ENCODE assay signal across 22 cellular contexts in genomic region chr2:104286806-104287205, GRCh38.
DNase-seq lines count a peak whose midpoint lies in the region; ATAC-seq and TF ChIP-seq lines count a peak whose summit lies in the region.
"Had no signal": no experiment of that assay in that cellular context is flagged by ENCODE, and none has a peak within 500 bp of the region (broad histone marks: within the 10 kb centered on the region; RNA-seq: fewer than 3 reads in every experiment).

No MANE protein-coding gene starts in this region.

- H2BK15ac ChIP-seq in H9 (ENCODE audit: low read depth, low read length): no peak overlapping the region

- H2AFZ ChIP-seq in H9 (ENCODE audit: low read length) (no peak overlapping the region), neuron (ENCODE audit: low read depth, low read length) (peak overlapping the region; percentile 28)

- no peak overlapping the region for H3K9ac ChIP-seq in H9 (ENCODE audit: extremely low read depth, insufficient read length, low read length)

- H3K27me3 ChIP-seq in H9 (ENCODE audit: insufficient read depth, low read length): no peaks in the 10 kb centered on the region
- no peaks in the 10 kb centered on the region for H3K27me3 ChIP-seq in iPS DF 6.9 (ENCODE audit: control insufficient read depth, insufficient read depth, low read length)
- no peaks in the 10 kb centered on the region for H3K27me3 ChIP-seq in neuron (ENCODE audit: insufficient read depth, low read length)
- no peaks in the 10 kb centered on the region for H3K27me3 ChIP-seq in foreskin keratinocyte
- H3K27me3 ChIP-seq: dorsolateral prefrontal cortex, Peyer's patch had no signal

- H2BK5ac ChIP-seq in H9 (ENCODE audit: insufficient read length, low read length): no peak overlapping the region

- WGBS in H9 (ENCODE audit: extremely low coverage, insufficient read length, low lambda C conversion rate): no CpG with 5 or more reads among the region's 4 CpGs
- WGBS in iPS DF 6.9 (ENCODE audit: insufficient coverage, insufficient read length): no CpG with 5 or more reads among the region's 4 CpGs

- H3K4ac ChIP-seq in H9 (ENCODE audit: low read depth, low read length): no peak overlapping the region

- no peak overlapping the region for H3K56ac ChIP-seq in H9 (ENCODE audit: insufficient read length, low read depth, low read length)

- ATAC-seq in foreskin keratinocyte: no peak
- ATAC-seq in GM21360 (IDR thresholded peaks at IDR 0.05; ENCODE audit: unreplicated experiment): no peak
- ATAC-seq: activated naive CD4-positive, alpha-beta T cell treated with anti-CD3 and anti-CD28 coated beads, Interleukin-2, amount 50 U/mL, for 72 hours; left cardiac atrium had no signal

- H3K23ac ChIP-seq in H9 (ENCODE audit: insufficient read length, low read depth, low read length): no peak overlapping the region

- DNase-seq in H9: peak; percentile 54
- peak; percentile 74 for DNase-seq in astrocyte of the hippocampus (ENCODE audit: low read depth, low spot score)
- peak; percentile 5 for DNase-seq in iPS DF 6.9 (ENCODE audit: low read depth, low spot score)
- DNase-seq in SIG-M5 treated with dmso at 0.1 percent for 504 hours (lab: John Stamatoyannopoulos, UW; ENCODE audit: unreplicated experiment): no peak
- no peak for DNase-seq in foreskin keratinocyte
- DNase-seq: activated CD4-positive, alpha-beta T cell treated with anti-CD3 and anti-CD28 coated beads, Interleukin-2, amount 50 U/mL, for 48 hours; activated CD8-positive, alpha-beta memory T cell treated with anti-CD3 and anti-CD28 coated beads, Interleukin-2, amount 50 U/mL, for 4 hours; central memory CD4-positive, alpha-beta T cell; left cardiac atrium; mammary epithelial cell; NCI-H1092 treated with DMSO at 0.1 percent for 48 hours; NCI-H187; NCI-H69; occipital lobe; Peyer's patch; SHP77 treated with DMSO at 0.1 percent for 48 hours; stimulated activated naive CD4-positive, alpha-beta T cell treated with Interleukin-2 at 50 U/mL for 16 hours; SW 1271 had no signal

- H3T11ph ChIP-seq in H9 (ENCODE audit: low read length): no peak overlapping the region

- H3K36me3 Mint-ChIP-seq in H9 (ENCODE audit: insufficient read depth in 1 of 3, low read depth in 3 of 3): no peaks in the 10 kb centered on the region; a peak in 1 of 7 replicates
- H3K36me3 Mint-ChIP-seq: activated naive CD4-positive, alpha-beta T cell treated with anti-CD3 and anti-CD28 coated beads, Interleukin-2, amount 50 U/mL, for 72 hours had no signal

- H4K8ac ChIP-seq in H9 (replicated peaks; ENCODE audit: insufficient read length, low read depth, low read length): no peak overlapping the region

- H3K79me1 ChIP-seq in H9 (ENCODE audit: insufficient read depth, low read depth, low read length, poor library complexity, severe bottlenecking): no peaks in the 10 kb centered on the region

- no peak overlapping the region for H4K5ac ChIP-seq in H9 (ENCODE audit: insufficient read length, low read depth, low read length)

- H3K4me2 ChIP-seq in H9 (ENCODE audit: insufficient read depth, insufficient read length, low read length): no peak overlapping the region

- H3K18ac ChIP-seq in H9 (ENCODE audit: insufficient read length, low read depth, low read length): no peak overlapping the region

- TF ChIP-seq CTCF in H9 (conservative IDR thresholded peaks at IDR 0.05) (no peak), foreskin keratinocyte (conservative IDR thresholded peaks at IDR 0.05) (no peak)

- no peak overlapping the region; a peak in 1 of 5 replicates for H3K4me3 Mint-ChIP-seq in H9

- H3K4me1 Mint-ChIP-seq in H9: peaks cover 16 to 23% of the 10 kb centered on the region in 2 experiments

- H2AK5ac ChIP-seq in H9 (ENCODE audit: insufficient read length, low read length): no peak overlapping the region

- H3K4me1 ChIP-seq in H9 (ENCODE audit: insufficient read depth, low read length) (peaks cover 2% of the 10 kb centered on the region; the same call in 1 of the 2 replicates), iPS DF 6.9 (ENCODE audit: control insufficient read depth, insufficient read depth, low read length) (peaks cover 3% of the 10 kb centered on the region; the same call in 1 of the 2 replicates), neuron (ENCODE audit: insufficient read depth, low read length) (peaks cover 8% of the 10 kb centered on the region), foreskin keratinocyte (no peaks in the 10 kb centered on the region)
- H3K4me1 ChIP-seq: Peyer's patch had no signal

- H3K4me3 ChIP-seq in iPS DF 6.9 (ENCODE audit: low read length) (no peak overlapping the region), neuron (ENCODE audit: low read length) (peak overlapping the region; percentile 14)
- H3K4me3 ChIP-seq: dorsolateral prefrontal cortex, Peyer's patch had no signal

- no peak overlapping the region for H3K14ac ChIP-seq in H9 (ENCODE audit: insufficient read depth, low read length)

- no peak overlapping the region for H2BK12ac ChIP-seq in H9 (ENCODE audit: insufficient read length, low read depth, low read length)

- H3K27me3 Mint-ChIP-seq in H9 (ENCODE audit: low read depth): 0 out of 2 replicates have a peak, but pooled peaks cover 2% of the 10 kb centered on the region

- no peaks in the 10 kb centered on the region for H4K20me1 ChIP-seq in H9 (ENCODE audit: control insufficient read depth, insufficient read depth, insufficient read length)

- H3K36me3 ChIP-seq in iPS DF 6.9 (ENCODE audit: control insufficient read depth, insufficient read depth, low read length) (no peaks in the 10 kb centered on the region), neuron (ENCODE audit: insufficient read depth, low read length) (no peaks in the 10 kb centered on the region)
- H3K36me3 ChIP-seq: Peyer's patch had no signal

- no peak overlapping the region for H2BK120ac ChIP-seq in H9 (ENCODE audit: low read depth, low read length, poor library complexity, severe bottlenecking)

- H3K23me2 ChIP-seq in H9 (ENCODE audit: insufficient read length, low read depth, low read length, poor library complexity, severe bottlenecking): no peaks in the 10 kb centered on the region

- no peak overlapping the region for H4K91ac ChIP-seq in H9 (ENCODE audit: insufficient read length, low read depth, low read length)

- H3K27ac Mint-ChIP-seq in H9: 0 out of 7 replicates have a peak overlapping the region, but pooled peaks of 1 of the 3 experiments have one; percentile 55
- H3K27ac Mint-ChIP-seq: activated naive CD4-positive, alpha-beta T cell treated with anti-CD3 and anti-CD28 coated beads, Interleukin-2, amount 50 U/mL, for 72 hours had no signal

- H3K9me3 ChIP-seq in H9 (ENCODE audit: control insufficient read depth, low read depth, low read length): no peaks in the 10 kb centered on the region
- no peaks in the 10 kb centered on the region for H3K9me3 ChIP-seq in iPS DF 6.9 (ENCODE audit: control insufficient read depth, insufficient read depth, low read length)
- H3K9me3 ChIP-seq in neuron (ENCODE audit: low read length): no peaks in the 10 kb centered on the region
- H3K9me3 ChIP-seq: Peyer's patch had no signal

- H3K79me2 ChIP-seq in H9 (ENCODE audit: insufficient read depth, low read length): no peaks in the 10 kb centered on the region

- H3K27ac ChIP-seq in H9 (ENCODE audit: insufficient read length, low read depth, low read length): no peak overlapping the region
- no peak overlapping the region for H3K27ac ChIP-seq in iPS DF 6.9 (ENCODE audit: low read length)
- H3K27ac ChIP-seq in foreskin keratinocyte: no peak overlapping the region
- H3K27ac ChIP-seq: dorsolateral prefrontal cortex, Peyer's patch had no signal

- H2BK20ac ChIP-seq in H9 (ENCODE audit: low read depth, low read length, poor library complexity, severe bottlenecking): no peak overlapping the region

- H3K9me3 Mint-ChIP-seq in H9: no peaks in the 10 kb centered on the region

Comparison
In these comparisons a context has a peak if more than half of its experiments do, and no peak if none do; other contexts are left out.
1. DNase-seq: peak in H9 (single experiment), astrocyte of the hippocampus (single experiment) and iPS DF 6.9 (single experiment); none in SIG-M5 treated with dmso at 0.1 percent for 504 hours (single experiment) and foreskin keratinocyte (0 of 2).